8 cellular contexts compared by ENCODE assay signal in genomic region chr22:28829358-28830181, GRCh38. TPM values are rescaled to one million over a fixed set of nuclear protein-coding genes. Genes with fewer than 3 reads are reported as not detected.
DNase-seq lines count a peak whose midpoint lies in the region; TF ChIP-seq lines count a peak whose summit lies in the region.

No MANE protein-coding gene starts in this region.

- no peak overlapping the region for H3K27ac ChIP-seq in RWPE1

- POLR2A ChIA-PET in RWPE1 (lab: Yijun Ruan, JAX; ENCODE audit: low non-redundant PET) = interaction anchor here (0.6 kb wide), 1 partner anchor 78 kb away, joined by 5 read pairs; no protein-coding TSS in a partner anchor

- CTCF ChIA-PET in RWPE1 (lab: Yijun Ruan, JAX) = interaction anchor here (0.6 to 2.9 kb wide), 13 partner anchors 9 to 937 kb away, joined by 3 to 21 read pairs (median 4); partner anchors contain the start of gene ZMAT5

- DNase-seq in DMS114 treated with DMSO at 0.1 percent for 48 hours (lab: John Stamatoyannopoulos, UW; ENCODE audit: unreplicated experiment) = peak; percentile 31
- DNase-seq in HT1080 (ENCODE audit: low read depth) = peak; percentile 53
- peak; percentile 60 for DNase-seq in RWPE1 (ENCODE audit: low spot score)
- peak; percentile 52 for DNase-seq in activated effector memory CD4-positive, alpha-beta T cell treated with Interleukin-2 at 50 U/mL for 16 hours
- peak; percentile 51 for DNase-seq in foreskin melanocyte
- peak in 48 of 56 donors; percentile 4 to 82 (median 42) for DNase-seq in nucleus accumbens (lab: John Stamatoyannopoulos, UW)
- peak; percentile 65 for DNase-seq in stromal cell of bone marrow (ENCODE audit: low read depth)
- DNase-seq in NCI-H526 treated with DMSO at 0.1 percent for 48 hours (lab: John Stamatoyannopoulos, UW) = no peak

- peak; percentile 96 for TF ChIP-seq CTCF in RWPE1 (conservative IDR thresholded peaks at IDR 0.05; ENCODE audit: low read depth)

RNA-seq across cellular contexts. Expression of gene XBP1, which starts 29.2 kb away (rescaled TPM):
- 60.9 and 71.8 TPM in 2 replicates for total RNA-seq in HT1080 (2014; rRNA removed; shearing (Covaris generic))
- polyA plus RNA-seq in HT1080 (2015; cell fraction: cytosol; rRNA removed) = 95.5 and 100 TPM in 2 replicates
- 121 and 141 TPM in 2 replicates for polyA plus RNA-seq in HT1080 (2015; cell fraction: nucleus; rRNA removed)

RNA-seq across cellular contexts. Expression of gene ZNRF3, which starts 53.8 kb away (rescaled TPM):
- total RNA-seq in HT1080 (2014; rRNA removed; shearing (Covaris generic)) = 7.1 and 9.1 TPM in 2 replicates
- polyA plus RNA-seq in HT1080 (2015; cell fraction: cytosol; rRNA removed) = 5.0 and 6.1 TPM in 2 replicates
- polyA plus RNA-seq in HT1080 (2015; cell fraction: nucleus; rRNA removed) = 3.4 and 5.4 TPM in 2 replicates

RNA-seq across cellular contexts. Expression of gene CCDC117, which starts 57.1 kb away (rescaled TPM):
- total RNA-seq in HT1080 (2014; rRNA removed; shearing (Covaris generic)) = 12.8 and 15.6 TPM in 2 replicates
- polyA plus RNA-seq in HT1080 (2015; cell fraction: cytosol; rRNA removed) = 14.2 and 16.1 TPM in 2 replicates
- 11.7 and 12.4 TPM in 2 replicates for polyA plus RNA-seq in HT1080 (2015; cell fraction: nucleus; rRNA removed)
